In genomic region chr5:109865636-109866035, GRCh38 we compare ENCODE assay signal across 8 cellular contexts.
DNase-seq lines count a peak whose midpoint lies in the region; ATAC-seq and TF ChIP-seq lines count a peak whose summit lies in the region.

No MANE protein-coding gene starts in this region.

- peak; percentile 55 for ATAC-seq in activated CD4-positive, alpha-beta T cell treated with anti-CD3 and anti-CD28 coated beads for 36 hours
- no peak for ATAC-seq in effector memory CD8-positive, alpha-beta T cell (replicated peaks)
- no peak for ATAC-seq in HG03521 (IDR thresholded peaks at IDR 0.05; ENCODE audit: unreplicated experiment)

- peaks cover 41% of the 10 kb centered on the region for H3K4me1 ChIP-seq in skeletal muscle satellite cell (ENCODE audit: control insufficient read depth, insufficient read depth, low read length)

- CTCF ChIA-PET in activated CD4-positive, alpha-beta T cell treated with anti-CD3 and anti-CD28 coated beads for 36 hours (lab: Charles Lee): interaction anchor here (1.2 kb wide), 1 partner anchor 9 kb away, joined by 3 read pairs; no protein-coding TSS in a partner anchor

- no peaks in the 10 kb centered on the region for H3K27me3 Mint-ChIP-seq in activated CD4-positive, alpha-beta T cell treated with anti-CD3 and anti-CD28 coated beads for 36 hours
- H3K27me3 Mint-ChIP-seq in effector memory CD8-positive, alpha-beta T cell: no peaks in the 10 kb centered on the region

- H3K9me3 Mint-ChIP-seq in activated CD4-positive, alpha-beta T cell treated with anti-CD3 and anti-CD28 coated beads for 36 hours (ENCODE audit: low read depth): no peaks in the 10 kb centered on the region
- H3K9me3 Mint-ChIP-seq in effector memory CD8-positive, alpha-beta T cell: no peaks in the 10 kb centered on the region

- no peak overlapping the region for H3K27ac ChIP-seq in coronary artery

- H3K9ac ChIP-seq in skeletal muscle satellite cell (ENCODE audit: low read depth, low read length): no peak overlapping the region

- peak overlapping the region; percentile 31 for H3K4me2 ChIP-seq in skeletal muscle satellite cell (ENCODE audit: low read length)

- DNase-seq in activated CD4-positive, alpha-beta T cell treated with anti-CD3 and anti-CD28 coated beads for 36 hours: peak; percentile 16
- DNase-seq in activated CD4-positive, alpha-beta T cell treated with anti-CD3 and anti-CD28 coated beads for 4 hours: no peak
- DNase-seq in NCI-H2196 (lab: John Stamatoyannopoulos, UW; ENCODE audit: unreplicated experiment): peak; percentile 74
- no peak for DNase-seq in effector memory CD8-positive, alpha-beta T cell
- no peak for DNase-seq in NCI-H187 (lab: John Stamatoyannopoulos, UW)
- no peak for DNase-seq in coronary artery (ENCODE audit: low spot score)

- H3K27ac Mint-ChIP-seq in activated CD4-positive, alpha-beta T cell treated with anti-CD3 and anti-CD28 coated beads for 36 hours: peak overlapping the region; percentile 33
- peak overlapping the region; percentile 36 to 77 for H3K27ac Mint-ChIP-seq in effector memory CD8-positive, alpha-beta T cell

- intact Hi-C loops in activated CD4-positive, alpha-beta T cell treated with anti-CD3 and anti-CD28 coated beads for 36 hours (cut with DNase I, micrococcal nuclease): loop anchor here in 1 of 2 experiments (10.0 kb wide), 1 partner anchor 189 kb away; no protein-coding TSS in a partner anchor

- H3K9me3 ChIP-seq in skeletal muscle satellite cell (replicated peaks; ENCODE audit: low read length): no peaks in the 10 kb centered on the region

- no peaks in the 10 kb centered on the region for H3K27me3 ChIP-seq in skeletal muscle satellite cell (ENCODE audit: control insufficient read depth, insufficient read depth, low read length)

- H3K4me1 Mint-ChIP-seq in activated CD4-positive, alpha-beta T cell treated with anti-CD3 and anti-CD28 coated beads for 36 hours: peaks cover 54% of the 10 kb centered on the region
- H3K4me1 Mint-ChIP-seq in effector memory CD8-positive, alpha-beta T cell (ENCODE audit: low read depth in 2 of 2): peaks cover 12 to 21% of the 10 kb centered on the region in 2 donors

- H3K4me3 ChIP-seq in skeletal muscle satellite cell (ENCODE audit: low read length) (peak overlapping the region; percentile 12), coronary artery (no peak overlapping the region)

- H3K36me3 ChIP-seq in skeletal muscle satellite cell (ENCODE audit: insufficient read depth, low read length): peaks cover 28% of the 10 kb centered on the region

- no peak for TF ChIP-seq CTCF in coronary artery (IDR thresholded peaks at IDR 0.05)

- no peak overlapping the region for H3K4me3 Mint-ChIP-seq in activated CD4-positive, alpha-beta T cell treated with anti-CD3 and anti-CD28 coated beads for 36 hours
- no peak overlapping the region for H3K4me3 Mint-ChIP-seq in effector memory CD8-positive, alpha-beta T cell

- POLR2A ChIA-PET in activated CD4-positive, alpha-beta T cell treated with anti-CD3 and anti-CD28 coated beads for 36 hours (lab: Charles Lee): no interaction called here

- H3K36me3 Mint-ChIP-seq in activated CD4-positive, alpha-beta T cell treated with anti-CD3 and anti-CD28 coated beads for 36 hours (ENCODE audit: low read depth): peaks cover 63% of the 10 kb centered on the region
- peaks cover 23% of the 10 kb centered on the region for H3K36me3 Mint-ChIP-seq in effector memory CD8-positive, alpha-beta T cell (ENCODE audit: insufficient read depth)

Comparison
In these comparisons a context has a peak if more than half of its experiments do, and no peak if none do; other contexts are left out.
1. DNase-seq: peak in activated CD4-positive, alpha-beta T cell treated with anti-CD3 and anti-CD28 coated beads for 36 hours (single experiment) and NCI-H2196 (single experiment); none in activated CD4-positive, alpha-beta T cell treated with anti-CD3 and anti-CD28 coated beads for 4 hours (0 of 2), effector memory CD8-positive, alpha-beta T cell (0 of 3), NCI-H187 (0 of 2) and coronary artery (single experiment).